In the genomic region with DNA sequence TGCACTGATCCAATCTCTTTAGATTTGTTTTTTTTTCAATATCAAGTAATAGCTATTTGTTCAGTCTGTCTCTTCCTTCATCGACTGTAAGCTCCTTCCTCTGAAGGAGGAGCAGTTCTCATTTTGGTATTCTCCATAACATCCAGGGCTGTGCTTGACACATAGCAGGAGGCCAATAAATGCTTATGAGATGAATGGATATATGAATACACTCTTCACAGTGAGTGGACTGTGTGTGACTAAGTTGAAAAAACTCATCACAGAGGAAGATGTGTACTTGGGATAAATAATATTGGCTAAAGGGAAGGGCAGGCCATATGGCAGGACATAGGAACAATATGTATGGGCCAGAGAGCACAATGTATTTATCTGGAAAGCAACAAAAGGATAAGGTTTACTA, we compare ENCODE assay signal across 13 cellular contexts.
"Had no signal": no experiment of that assay in that cellular context is flagged by ENCODE, and none has a peak within 500 bp of the region (broad histone marks: within the 10 kb centered on the region; RNA-seq: fewer than 3 reads in every experiment).

No MANE protein-coding gene starts in this region.

- H3K27me3 ChIP-seq: esophagus muscularis mucosa, gastrocnemius medialis, heart right ventricle, tibial artery, uterus had no signal

- H3K27ac Mint-ChIP-seq: endodermal cell; T-helper 2 cell treated with Interferon-gamma antibody and Interleukin-4, amounts not matched to agents 5 μg/mL and 100 μg/mL, for 36 hours had no signal

- DNase-seq: activated CD4-positive, alpha-beta T cell treated with anti-CD3 and anti-CD28 coated beads, Interleukin-2, amount 50 U/mL, for 4 hours; activated naive CD4-positive, alpha-beta T cell treated with anti-CD3 and anti-CD28 coated beads, Interleukin-2, amount 50 U/mL, for 16 hours; activated T-cell treated with anti-CD3 and anti-CD28 coated beads, Interleukin-2, amount 50 U/mL, for 1 hour; amniotic stem cell; endodermal cell; gastrocnemius medialis; heart right ventricle; midbrain; tibial artery; uterus had no signal

- H3K9me3 ChIP-seq: esophagus muscularis mucosa, gastrocnemius medialis, heart right ventricle, tibial artery, uterus had no signal

- H3K9ac ChIP-seq: parathyroid adenoma had no signal

- H3K9me3 Mint-ChIP-seq: endodermal cell; T-helper 2 cell treated with Interferon-gamma antibody and Interleukin-4, amounts not matched to agents 5 μg/mL and 100 μg/mL, for 36 hours had no signal

- H3K4me3 ChIP-seq: esophagus muscularis mucosa, gastrocnemius medialis, heart right ventricle, tibial artery, uterus had no signal

- H3K4me3 Mint-ChIP-seq: endodermal cell; T-helper 2 cell treated with Interferon-gamma antibody and Interleukin-4, amounts not matched to agents 5 μg/mL and 100 μg/mL, for 36 hours had no signal

- H3K36me3 ChIP-seq: esophagus muscularis mucosa, gastrocnemius medialis, heart right ventricle, tibial artery, uterus had no signal

- ATAC-seq: gastrocnemius medialis, heart right ventricle had no signal

- H3K4me1 ChIP-seq: esophagus muscularis mucosa, gastrocnemius medialis, parathyroid adenoma, tibial artery, uterus had no signal
